8 cellular contexts compared by ENCODE assay signal in the genomic region with DNA sequence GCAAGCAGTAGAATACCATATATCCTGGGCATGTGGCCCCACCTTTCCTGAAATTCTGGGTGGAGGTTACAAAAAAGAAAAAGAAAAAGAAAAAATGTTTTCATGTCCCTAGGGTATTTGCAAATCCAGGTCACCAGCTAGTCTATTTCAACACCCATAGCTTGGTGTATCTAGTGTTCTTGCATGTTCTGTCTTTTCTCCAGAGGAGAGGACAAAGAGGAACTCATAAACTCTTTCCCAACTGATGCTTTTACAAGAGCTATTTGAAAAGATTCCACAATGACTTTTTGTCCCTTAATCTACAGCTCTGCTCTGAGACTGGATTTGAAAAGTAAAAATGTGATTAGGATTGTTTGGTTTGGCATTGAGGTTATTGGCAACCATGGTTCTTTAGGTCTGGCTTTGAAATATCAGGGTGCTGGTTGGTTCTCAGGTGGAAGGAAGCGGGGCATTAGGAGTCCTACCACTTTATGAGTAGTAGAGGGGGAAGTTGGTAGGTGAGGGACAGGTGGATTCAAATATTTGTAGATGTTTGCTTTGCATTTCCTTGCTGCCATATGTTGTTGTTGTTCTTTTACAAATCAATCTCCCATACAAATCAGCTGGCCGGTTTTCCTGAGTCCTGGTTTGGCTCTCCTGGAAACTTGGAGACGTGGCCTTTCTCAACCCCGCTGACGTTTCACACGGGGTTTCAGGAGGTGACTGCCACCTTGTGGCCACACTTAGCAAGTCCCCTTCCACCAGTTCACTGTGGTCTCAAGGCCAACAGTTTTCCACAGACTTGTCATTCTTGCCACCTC.
A peak's percentile ranks its signal among the peaks of the same experiment; 100 is the strongest.
DNase-seq lines count a peak whose midpoint lies in the region; ATAC-seq, FAIRE-seq and TF ChIP-seq lines count a peak whose summit lies in the region.

No MANE protein-coding gene starts in this region.

- CTCF ChIA-PET in mammary epithelial cell (lab: Charles Lee; ENCODE audit: low non-redundant PET) = interaction anchor here (0.5 to 1.8 kb wide), 3 partner anchors 128 to 168 kb away, joined by 3 to 5 read pairs (median 3); no protein-coding TSS in a partner anchor

- no peak overlapping the region for H3K9ac ChIP-seq in mammary epithelial cell (ENCODE audit: insufficient read depth, low read length)
- no peak overlapping the region for H3K9ac ChIP-seq in keratinocyte (ENCODE audit: control insufficient read depth, extremely low read depth, insufficient read depth, low read length)

- no peaks in the 10 kb centered on the region for H3K27me3 ChIP-seq in GM06990 (replicated peaks; ENCODE audit: control insufficient read depth, insufficient read depth, low read length)
- H3K27me3 ChIP-seq in mammary epithelial cell (ENCODE audit: insufficient read depth, low read length) = no peaks in the 10 kb centered on the region
- no peaks in the 10 kb centered on the region for H3K27me3 ChIP-seq in keratinocyte (ENCODE audit: control insufficient read depth, extremely low read depth, insufficient read depth, low read length)

- TF ChIP-seq CTCF in GM06990 (IDR thresholded peaks at IDR 0.05; ENCODE audit: insufficient read depth, low read length, poor library complexity, severe bottlenecking) (peak; percentile 80), WI38 (IDR thresholded peaks at IDR 0.05; ENCODE audit: low read depth, low read length) (peak; percentile 32; the same call in 1 of the 2 replicates), mammary epithelial cell (conservative IDR thresholded peaks at IDR 0.05 in 1 of 2, IDR thresholded peaks at IDR 0.05 in 1 of 2; ENCODE audit: extremely low read depth in 1 of 2, insufficient read depth in 1 of 2, low read depth in 1 of 2, low read length in 2 of 2) (peak; percentile 83 to 96), keratinocyte (optimal IDR thresholded peaks at IDR 0.05 in 1 of 3, IDR thresholded peaks at IDR 0.05 in 1 of 3, conservative IDR thresholded peaks at IDR 0.05 in 1 of 3; ENCODE audit: extremely low read depth in 1 of 3, insufficient read depth in 2 of 3, low read length in 3 of 3) (peak; percentile 88 to 99 (median 95))

- H3K9me3 ChIP-seq in mammary epithelial cell (replicated peaks; ENCODE audit: insufficient read depth, low read length) (no peaks in the 10 kb centered on the region), keratinocyte (ENCODE audit: control insufficient read depth, low read depth, low read length) (no peaks in the 10 kb centered on the region)

- ATAC-seq in HG02642 (IDR thresholded peaks at IDR 0.05; ENCODE audit: poor library complexity, unreplicated experiment) = peak; percentile 71

- H3K4me2 ChIP-seq in mammary epithelial cell (ENCODE audit: insufficient read depth, low read depth, low read length) (no peak overlapping the region), keratinocyte (ENCODE audit: control insufficient read depth, extremely low read depth, insufficient read depth, low read depth, low read length) (no peak overlapping the region)

- in situ Hi-C loops in mammary epithelial cell (cut with MboI; ENCODE audit: low sequenced_read_pairs in 2 of 2) = loop anchor here (25.0 kb wide), 1 partner anchor 282 kb away; no protein-coding TSS in a partner anchor

- H3K27ac ChIP-seq in mammary epithelial cell (ENCODE audit: insufficient read depth, low read depth, low read length) (no peak overlapping the region), keratinocyte (ENCODE audit: control insufficient read depth, insufficient read depth, low read length) (no peak overlapping the region)

- H3K9me1 ChIP-seq in keratinocyte (ENCODE audit: control insufficient read depth, extremely low read depth, insufficient read depth, low read length) = no peaks in the 10 kb centered on the region

- H3K79me2 ChIP-seq in mammary epithelial cell (ENCODE audit: insufficient read depth, low read length) (no peaks in the 10 kb centered on the region), keratinocyte (ENCODE audit: control insufficient read depth, insufficient read depth, low read length) (no peaks in the 10 kb centered on the region)

- intact Hi-C loops in mammary epithelial cell (cut with micrococcal nuclease) = loop anchor here (1.0 kb wide), 4 partner anchors 98 to 290 kb away; a partner anchor contains a TSS

- no peaks in the 10 kb centered on the region for H4K20me1 ChIP-seq in mammary epithelial cell (ENCODE audit: insufficient read depth, low read length)
- no peaks in the 10 kb centered on the region for H4K20me1 ChIP-seq in keratinocyte (ENCODE audit: control insufficient read depth, extremely low read depth, insufficient read depth, low read length)

- no peak overlapping the region for H3K4me3 ChIP-seq in GM06990 (replicated peaks; ENCODE audit: low read depth, low read length)
- no peak overlapping the region for H3K4me3 ChIP-seq in WI38 (ENCODE audit: low read depth, low read length)
- no peak overlapping the region for H3K4me3 ChIP-seq in mammary epithelial cell (replicated peaks in 1 of 3; ENCODE audit: insufficient read depth in 1 of 3, low read depth in 2 of 3, low read length in 3 of 3)
- no peak overlapping the region for H3K4me3 ChIP-seq in keratinocyte (ENCODE audit: control insufficient read depth in 2 of 3, extremely low read depth in 1 of 3, insufficient read depth in 2 of 3, low read depth in 1 of 3, low read length in 3 of 3)

- no TSS peak for BruUV-seq in mammary epithelial cell (replicated peaks; lab: Mats Ljungman, UMichigan)

- H3K36me3 ChIP-seq in GM06990 (ENCODE audit: control insufficient read depth, insufficient read depth, low read length) (no peaks in the 10 kb centered on the region), mammary epithelial cell (ENCODE audit: insufficient read depth, low read length) (no peaks in the 10 kb centered on the region), keratinocyte (ENCODE audit: control insufficient read depth in 2 of 2, extremely low read depth in 1 of 2, insufficient read depth in 2 of 2, low read length in 2 of 2) (no peaks in the 10 kb centered on the region)

- 17% methylated on average over 6 of the region's 6 CpGs for WGBS in mammary epithelial cell (ENCODE audit: low coverage, missing lambda C conversion rate)

- FAIRE-seq in keratinocyte (lab: Jason Lieb, UNC) = peak; percentile 94

- peaks cover 9% of the 10 kb centered on the region for H3K4me1 ChIP-seq in mammary epithelial cell (ENCODE audit: insufficient read depth, low read length)
- peaks cover 4% of the 10 kb centered on the region for H3K4me1 ChIP-seq in keratinocyte (ENCODE audit: control insufficient read depth, extremely low read depth, insufficient read depth, low read length)

- DNase-seq in GM06990 (ENCODE audit: extremely low read depth, insufficient read length) (peak; percentile 22), NCI-H2081 (lab: John Stamatoyannopoulos, UW) (peak; percentile 61 to 70), mammary epithelial cell (peak; percentile 51), keratinocyte (ENCODE audit: low read depth, low spot score) (peak; percentile 48), cortex of kidney (lab: John Stamatoyannopoulos, UW) (no peak)
- DNase-seq in stimulated activated CD4-positive, alpha-beta T cell treated with anti-CD3 and anti-CD28 coated beads, Interleukin-1b, Interleukin-23, amount 100 ng/mL, for 1 hour (ENCODE audit: low read depth in 2 of 2) = peak; percentile 34 to 43

- dilution Hi-C loops in mammary epithelial cell (cut with HindIII; ENCODE audit: low sequenced_read_pairs) (no loop called here), keratinocyte (cut with MboI; ENCODE audit: extremely low pct_ligation_motif_present, low sequenced_read_pairs) (no loop called here)

- no peak overlapping the region for H2AFZ ChIP-seq in mammary epithelial cell (ENCODE audit: low read depth, low read length)
- H2AFZ ChIP-seq in keratinocyte (ENCODE audit: control insufficient read depth, low read length) = no peak overlapping the region

Comparison
In these comparisons a context has a peak if more than half of its experiments do, and no peak if none do; other contexts are left out.
1. CTCF ChIP-seq: peak in every context shown above with its lines; median percentile 95 in keratinocyte; 90 in mammary epithelial cell; 80 in GM06990; 32 in WI38.